Comparison of ENCODE assay signal across 12 cellular contexts in the genomic region with DNA sequence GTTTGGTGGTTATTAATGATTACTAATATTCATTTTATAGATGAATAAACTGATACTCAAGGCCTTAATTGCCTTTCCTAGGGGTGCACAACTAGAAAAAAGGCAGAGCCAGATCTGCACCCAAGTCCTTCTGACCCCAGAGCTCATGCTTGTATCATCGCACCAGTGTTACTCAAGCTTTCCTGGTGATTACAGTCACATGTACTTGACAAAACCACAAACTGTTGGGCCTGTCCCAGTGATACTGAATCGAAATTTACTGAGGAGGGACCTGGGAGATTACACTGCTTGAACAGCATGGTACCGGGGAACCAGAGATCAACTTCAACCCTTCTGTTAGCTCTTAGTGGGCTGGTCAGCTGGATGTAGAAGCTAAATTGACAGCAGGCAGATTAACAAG. TPM values are rescaled to one million over a fixed set of nuclear protein-coding genes. Genes with fewer than 3 reads are reported as not detected.
DNase-seq lines count a peak whose midpoint lies in the region; ATAC-seq and TF ChIP-seq lines count a peak whose summit lies in the region.
"Had no signal": no experiment of that assay in that cellular context is flagged by ENCODE, and none has a peak within 500 bp of the region (broad histone marks: within the 10 kb centered on the region; RNA-seq: fewer than 3 reads in every experiment).

No MANE protein-coding gene starts in this region.

- no peaks in the 10 kb centered on the region for H4K20me1 ChIP-seq in fibroblast of lung (ENCODE audit: control insufficient read depth, extremely low read depth, insufficient read depth, low read length)

- H3K4me3 ChIP-seq in AG10803 (ENCODE audit: low read length) (no peak overlapping the region), fibroblast of lung (replicated peaks in 1 of 4; ENCODE audit: control extremely low read depth in 1 of 4, insufficient read depth in 1 of 4, low read depth in 3 of 4, low read length in 4 of 4) (no peak overlapping the region)

- no peaks in the 10 kb centered on the region for H3K36me3 ChIP-seq in fibroblast of lung (ENCODE audit: control insufficient read depth, insufficient read depth, low read length)

- H3K4me2 ChIP-seq in fibroblast of lung (ENCODE audit: extremely low read depth, insufficient read depth, low read length), result no peak overlapping the region

- no peak overlapping the region for H2AFZ ChIP-seq in fibroblast of lung (ENCODE audit: low read length)

- peak; percentile 29 for DNase-seq in AG10803 (ENCODE audit: low read depth)
- peak; percentile 67 for DNase-seq in GF-D8 (lab: John Stamatoyannopoulos, UW)
- DNase-seq in RPMI7951 (ENCODE audit: low read depth), result peak; percentile 11
- DNase-seq in fibroblast of lung (ENCODE audit: low read depth in 2 of 2), result peak; percentile 20 to 27
- no peak for DNase-seq in mesenteric fat pad (ENCODE audit: low spot score)
- DNase-seq in caudate nucleus (lab: John Stamatoyannopoulos, UW), result no peak
- no peak for DNase-seq in cerebellum (ENCODE audit: low spot score)
- DNase-seq: CD8-positive, alpha-beta T cell; GDM1; left ventricle myocardium superior; RPMI8226 had no signal

- TF ChIP-seq CTCF in AG10803 (conservative IDR thresholded peaks at IDR 0.05; ENCODE audit: low read length) (no peak), fibroblast of lung (conservative IDR thresholded peaks at IDR 0.05 in 1 of 2, IDR thresholded peaks at IDR 0.05 in 1 of 2; ENCODE audit: low read depth in 1 of 2, low read length in 2 of 2) (no peak)

- ATAC-seq in GM21619 (IDR thresholded peaks at IDR 0.05; ENCODE audit: unreplicated experiment), result no peak
- ATAC-seq: CD8-positive, alpha-beta T cell; left ventricle myocardium superior had no signal

- H3K27ac ChIP-seq in fibroblast of lung (ENCODE audit: insufficient read depth, low read length) (no peak overlapping the region), caudate nucleus (ENCODE audit: low read depth, low read length) (no peak overlapping the region)

- no peaks in the 10 kb centered on the region for H3K4me1 ChIP-seq in fibroblast of lung (ENCODE audit: control insufficient read depth, extremely low read depth, insufficient read depth, low read length)

- no peaks in the 10 kb centered on the region for H3K9me3 ChIP-seq in fibroblast of lung (ENCODE audit: control insufficient read depth, insufficient read depth, low read depth, low read length)

- H3K9ac ChIP-seq in fibroblast of lung (ENCODE audit: insufficient read depth, low read length), result no peak overlapping the region

- no peaks in the 10 kb centered on the region for H3K79me2 ChIP-seq in fibroblast of lung (ENCODE audit: control insufficient read depth, insufficient read depth, low read length)

- no peaks in the 10 kb centered on the region for H3K27me3 ChIP-seq in fibroblast of lung (ENCODE audit: control insufficient read depth, insufficient read depth, low read length)

RNA-seq across cellular contexts. Expression of gene FASTKD2, which starts 33.7 kb away (rescaled TPM):
- 48.5 and 58.5 TPM in 2 replicates for total RNA-seq in RPMI7951 (2014; rRNA removed; shearing (Covaris generic))
- total RNA-seq in fibroblast of lung, result 37.2 and 37.8 TPM in 2 replicates
- polyA plus RNA-seq in fibroblast of lung, result 33.4 and 40.6 TPM in 2 replicates
- polyA plus RNA-seq in fibroblast of lung (2012), result 17.2 and 20.9 TPM in 2 replicates
- 8.0 and 9.5 TPM in 2 replicates for polyA minus RNA-seq in fibroblast of lung (ENCODE audit: low replicate concordance)
- 19.9 TPM for total RNA-seq in mesenteric fat pad
- total RNA-seq in cerebellum, result 56.0 TPM

RNA-seq across cellular contexts. Expression of gene MDH1B, which starts 34.0 kb away (rescaled TPM):
- 1.2 TPM in 2 replicates for total RNA-seq in RPMI7951 (2014; rRNA removed; shearing (Covaris generic))
- total RNA-seq in fibroblast of lung, result 0.99 and 1.8 TPM in 2 replicates
- 0.73 and 0.88 TPM in 2 replicates for polyA plus RNA-seq in fibroblast of lung
- 0.73 and 0.78 TPM in 2 replicates for polyA plus RNA-seq in fibroblast of lung (2012)
- not detected in 2 replicates for polyA minus RNA-seq in fibroblast of lung (ENCODE audit: low replicate concordance)
- total RNA-seq in mesenteric fat pad, result 0.19 TPM
- 5.0 TPM for total RNA-seq in cerebellum

Comparison
In these comparisons a context has a peak if more than half of its experiments do, and no peak if none do; other contexts are left out.
1. DNase-seq: peak in AG10803 (single experiment), GF-D8 (single experiment), RPMI7951 (single experiment) and fibroblast of lung (2 of 2); none in mesenteric fat pad (single experiment), caudate nucleus (0 of 61) and cerebellum (single experiment).